ENCODE assay signal across 8 cellular contexts in genomic region chr2:64749446-64749845, GRCh38.
DNase-seq lines count a peak whose midpoint lies in the region; ATAC-seq, FAIRE-seq and TF ChIP-seq lines count a peak whose summit lies in the region.

No MANE protein-coding gene starts in this region.

- 67% methylated on average over 4 of the region's 4 CpGs for WGBS in A549 (ENCODE audit: missing lambda C conversion rate)
- WGBS in HUES64 = 51% methylated on average over 4 of the region's 4 CpGs

- H3K9ac ChIP-seq in HUES64 (ENCODE audit: low read depth, low read length) (no peak overlapping the region), muscle layer of colon (ENCODE audit: low read length) (peak overlapping the region; percentile 59)

- no peak for FAIRE-seq in A549 (lab: Jason Lieb, UNC)
- FAIRE-seq in bronchial epithelial cell (lab: Jason Lieb, UNC) = no peak

- H3K36me3 ChIP-seq in HUES64 (ENCODE audit: insufficient read depth, low read length) = no peaks in the 10 kb centered on the region
- H3K36me3 ChIP-seq in bronchial epithelial cell (ENCODE audit: control insufficient read depth, insufficient read depth, low read length) = no peaks in the 10 kb centered on the region
- no peaks in the 10 kb centered on the region for H3K36me3 ChIP-seq in muscle layer of colon (ENCODE audit: insufficient read depth, low read length)

- H3K4me1 ChIP-seq in A549 = peaks cover 36% of the 10 kb centered on the region
- peaks cover 19% of the 10 kb centered on the region for H3K4me1 ChIP-seq in HUES64 (ENCODE audit: insufficient read depth, low read length)
- peaks cover 19% of the 10 kb centered on the region for H3K4me1 ChIP-seq in muscle layer of colon (ENCODE audit: insufficient read depth, low read length)

- no peak for TF ChIP-seq POLR2A in A549 (IDR thresholded peaks at IDR 0.05; ENCODE audit: low read length)

- H3K4me2 ChIP-seq in A549 = peak overlapping the region; percentile 81

- POLR2A ChIA-PET in A549 (lab: Yijun Ruan, JAX) = interaction anchor here (0.5 to 4.6 kb wide), 10 partner anchors 8 to 298 kb away, joined by 3 to 172 read pairs (median 4); partner anchors contain the start of gene SERTAD2

- H3K9me3 ChIP-seq in A549 (no peaks in the 10 kb centered on the region), HUES64 (ENCODE audit: insufficient read depth, low read depth, low read length) (no peaks in the 10 kb centered on the region), muscle layer of colon (ENCODE audit: low read length) (no peaks in the 10 kb centered on the region)

- TF ChIP-seq EP300 in A549 (IDR thresholded peaks at IDR 0.05) = no peak

- peak overlapping the region; percentile 52 for H3K4me3 ChIP-seq in A549
- H3K4me3 ChIP-seq in HUES64 (ENCODE audit: low read length) = peak overlapping the region; percentile 87
- peak overlapping the region; percentile 77 for H3K4me3 ChIP-seq in bronchial epithelial cell (ENCODE audit: low read depth, low read length)
- H3K4me3 ChIP-seq in muscle layer of colon (ENCODE audit: low read depth in 1 of 2, low read length in 2 of 2) = peak overlapping the region in 1 of 2 donors; percentile 74

- H3K27ac ChIP-seq in A549 (peak overlapping the region; percentile 73 to 92; a peak in 5 of 6 replicates), HUES64 (ENCODE audit: low read depth, low read length) (no peak overlapping the region), muscle layer of colon (ENCODE audit: low read depth, low read length) (peak overlapping the region; percentile 93)

- CTCF ChIA-PET in A549 (lab: Yijun Ruan, JAX) = interaction anchor here (0.5 to 5.2 kb wide), 8 partner anchors 10 to 123 kb away, joined by 3 to 50 read pairs (median 7); partner anchors contain the start of gene SERTAD2

- ATAC-seq in A549 = no peak
- no peak for ATAC-seq in omental fat pad (ENCODE audit: low FRiP score)
- no peak for ATAC-seq in HG02798 (IDR thresholded peaks at IDR 0.05; ENCODE audit: poor library complexity, unreplicated experiment)

- TF ChIP-seq RAD21 in A549 (conservative IDR thresholded peaks at IDR 0.05 in 1 of 2, IDR thresholded peaks at IDR 0.05 in 1 of 2) = no peak

- no peak for DNase-seq in A549 (ENCODE audit: low read depth in 1 of 2, low spot score in 1 of 2)
- DNase-seq in bronchial epithelial cell (ENCODE audit: low read depth) = peak; percentile 68
- no peak for DNase-seq in omental fat pad (ENCODE audit: low spot score)
- DNase-seq in HUDEP-2 (lab: John Stamatoyannopoulos, UW; ENCODE audit: unreplicated experiment in 76 of 76) = no peak
- no peak for DNase-seq in stimulated activated CD8-positive, alpha-beta memory T cell treated with anti-CD3 and anti-CD28 coated beads, Interleukin-4, amount 100 ng/mL, for 48 hours

- no peak for TF ChIP-seq CTCF in A549 (IDR thresholded peaks at IDR 0.05)
- no peak for TF ChIP-seq CTCF in bronchial epithelial cell (IDR thresholded peaks at IDR 0.05; ENCODE audit: insufficient read depth, low read length, severe bottlenecking)
- TF ChIP-seq CTCF in omental fat pad (IDR thresholded peaks at IDR 0.05) = no peak

- peaks cover 21% of the 10 kb centered on the region for H3K27me3 ChIP-seq in HUES64 (ENCODE audit: insufficient read depth, low read length)
- H3K27me3 ChIP-seq in bronchial epithelial cell (ENCODE audit: control insufficient read depth, insufficient read depth, low read length) = no peaks in the 10 kb centered on the region
- H3K27me3 ChIP-seq in muscle layer of colon (ENCODE audit: control insufficient read depth in 1 of 2, insufficient read depth in 2 of 2, low read length in 2 of 2) = no peaks in the 10 kb centered on the region

TF ChIP-seq in A549, 52 proteins besides CTCF, POLR2A, EP300 and RAD21:
- TF ChIP-seq, protein P1, sequence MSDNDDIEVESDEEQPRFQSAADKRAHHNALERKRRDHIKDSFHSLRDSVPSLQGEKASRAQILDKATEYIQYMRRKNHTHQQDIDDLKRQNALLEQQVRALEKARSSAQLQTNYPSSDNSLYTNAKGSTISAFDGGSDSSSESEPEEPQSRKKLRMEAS (IDR thresholded peaks at IDR 0.05) = no peak
